Comparison of ENCODE assay signal across 11 cellular contexts in genomic region chr20:7868108-7868507, GRCh38.
"Had no signal": no experiment of that assay in that cellular context is flagged by ENCODE, and none has a peak within 500 bp of the region (broad histone marks: within the 10 kb centered on the region; RNA-seq: fewer than 3 reads in every experiment).

No MANE protein-coding gene starts in this region.

- H3K27ac ChIP-seq: GM23248 had no signal

- H3K4me1 ChIP-seq: HAP-1 had no signal

- DNase-seq: GM23248, GOT3, H7, H9, HCEC 1CT, HFFc6 had no signal

- H3K4me3 ChIP-seq: GM23248, GM23338, HAP-1 had no signal

- H2AFZ ChIP-seq: GM23248, GM23338 had no signal

- H3K9ac ChIP-seq: GM23248 had no signal

- H3K36me3 ChIP-seq: HAP-1 had no signal

- FAIRE-seq: H1, H54 had no signal

- H3K4me2 ChIP-seq: GM23338 had no signal

- H3K9me3 ChIP-seq: HAP-1 had no signal

- ATAC-seq: GM23338, HCT116 had no signal
